In the genomic region with DNA sequence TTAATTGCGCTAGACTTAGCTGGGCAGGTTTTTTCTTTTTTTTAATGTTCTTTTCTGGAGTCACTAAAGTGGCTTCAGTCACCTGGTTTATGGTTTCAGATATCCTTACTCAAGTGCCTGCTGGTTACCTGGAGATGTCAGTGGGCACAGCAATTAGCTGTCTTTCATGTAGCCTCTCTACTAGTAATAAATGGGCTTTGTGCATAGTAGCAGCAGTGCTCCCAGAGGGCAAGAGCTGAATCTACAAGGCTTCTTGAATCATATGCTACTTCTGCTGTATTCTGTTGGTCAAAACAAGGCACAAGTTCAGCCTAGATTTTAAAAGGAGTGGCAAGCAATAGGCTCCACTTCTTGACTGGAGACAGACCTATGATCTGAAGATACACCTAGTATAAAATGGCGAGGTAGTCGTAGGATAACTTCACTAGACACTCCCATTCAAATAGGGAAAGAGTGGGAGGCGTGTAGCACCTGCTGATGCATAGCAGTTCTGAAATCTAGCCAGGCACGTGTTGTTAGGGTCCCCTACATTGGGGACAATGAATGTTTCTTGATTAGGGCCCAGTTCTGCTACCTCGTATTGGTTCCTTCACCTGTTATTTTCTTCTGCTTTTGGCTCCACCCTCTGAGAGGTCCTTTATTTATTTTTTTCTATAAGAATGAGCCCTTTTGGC, we compare ENCODE assay signal across 13 cellular contexts. TPM values are rescaled to one million over a fixed set of nuclear protein-coding genes. Genes with fewer than 3 reads are reported as not detected.
DNase-seq lines count a peak whose midpoint lies in the region; ATAC-seq and TF ChIP-seq lines count a peak whose summit lies in the region.
"Had no signal": no experiment of that assay in that cellular context is flagged by ENCODE, and none has a peak within 500 bp of the region (broad histone marks: within the 10 kb centered on the region; RNA-seq: fewer than 3 reads in every experiment).

No MANE protein-coding gene starts in this region.

- H3K4me1 ChIP-seq in gastrocnemius medialis = peaks cover 6 to 9% of the 10 kb centered on the region in 2 donors

- TF ChIP-seq CTCF in gastrocnemius medialis (IDR thresholded peaks at IDR 0.05 in 4 of 5, conservative IDR thresholded peaks at IDR 0.05 in 1 of 5) = no peak

- no peak overlapping the region for H3K4me3 ChIP-seq in gastrocnemius medialis
- no peak overlapping the region for H3K4me3 ChIP-seq in MG63
- H3K4me3 ChIP-seq: upper lobe of right lung had no signal

- H3K4me1 Mint-ChIP-seq in activated naive CD8-positive, alpha-beta T cell treated with anti-CD3 and anti-CD28 coated beads, Interleukin-2, amount 50 U/mL, for 24 hours = peaks cover 36% of the 10 kb centered on the region
- peaks cover 38% of the 10 kb centered on the region for H3K4me1 Mint-ChIP-seq in activated naive CD8-positive, alpha-beta T cell treated with anti-CD3 and anti-CD28 coated beads for 36 hours
- peaks cover 26 to 39% of the 10 kb centered on the region in 2 donors for H3K4me1 Mint-ChIP-seq in effector memory CD8-positive, alpha-beta T cell (ENCODE audit: low read depth in 2 of 2)

- peak; percentile 68 for ATAC-seq in activated naive CD8-positive, alpha-beta T cell treated with anti-CD3 and anti-CD28 coated beads, Interleukin-2, amount 50 U/mL, for 24 hours
- peak; percentile 71 for ATAC-seq in stimulated activated naive CD8-positive, alpha-beta T cell treated with anti-CD3 and anti-CD28 coated beads, Interleukin-15, Interleukin-2, amounts not matched to agents 100 U/mL and 50 U/mL, for 24 hours
- ATAC-seq in gastrocnemius medialis = no peak
- no peak for ATAC-seq in effector memory CD8-positive, alpha-beta T cell (replicated peaks)
- ATAC-seq: upper lobe of right lung had no signal

- H3K36me3 ChIP-seq in gastrocnemius medialis (no peaks in the 10 kb centered on the region), MG63 (no peaks in the 10 kb centered on the region)
- H3K36me3 ChIP-seq: upper lobe of right lung had no signal

- H3K4me3 Mint-ChIP-seq in activated naive CD8-positive, alpha-beta T cell treated with anti-CD3 and anti-CD28 coated beads, Interleukin-2, amount 50 U/mL, for 24 hours = no peak overlapping the region
- H3K4me3 Mint-ChIP-seq in activated naive CD8-positive, alpha-beta T cell treated with anti-CD3 and anti-CD28 coated beads for 36 hours = no peak overlapping the region
- H3K4me3 Mint-ChIP-seq in effector memory CD8-positive, alpha-beta T cell = no peak overlapping the region
- H3K4me3 Mint-ChIP-seq: CD4-positive, alpha-beta T cell had no signal

- no peaks in the 10 kb centered on the region for H3K27me3 ChIP-seq in gastrocnemius medialis
- no peaks in the 10 kb centered on the region for H3K27me3 ChIP-seq in MG63
- H3K27me3 ChIP-seq: upper lobe of right lung had no signal

- in situ Hi-C loops in gastrocnemius medialis (cut with MboI; ENCODE audit: low sequenced_read_pairs in 4 of 4) = no loop called here

- DNase-seq in activated naive CD8-positive, alpha-beta T cell treated with anti-CD3 and anti-CD28 coated beads, Interleukin-2, amount 50 U/mL, for 24 hours = no peak
- no peak for DNase-seq in activated naive CD8-positive, alpha-beta T cell treated with anti-CD3 and anti-CD28 coated beads for 36 hours
- peak; percentile 53 for DNase-seq in NCI-H1105 (lab: John Stamatoyannopoulos, UW)
- peak; percentile 22 for DNase-seq in SW480 (ENCODE audit: low spot score)
- no peak for DNase-seq in stimulated activated naive CD8-positive, alpha-beta T cell treated with anti-CD3 and anti-CD28 coated beads, Interleukin-15, Interleukin-2, amounts not matched to agents 100 U/mL and 50 U/mL, for 24 hours
- no peak for DNase-seq in gastrocnemius medialis
- DNase-seq in effector memory CD8-positive, alpha-beta T cell = no peak
- DNase-seq in MG63 = no peak
- DNase-seq: activated effector memory CD4-positive, alpha-beta T cell treated with Interleukin-2 at 50 U/mL for 16 hours; CD4-positive, alpha-beta T cell; effector CD4-positive, alpha-beta T cell; KG1; upper lobe of right lung had no signal

- H3K36me3 Mint-ChIP-seq in activated naive CD8-positive, alpha-beta T cell treated with anti-CD3 and anti-CD28 coated beads, Interleukin-2, amount 50 U/mL, for 24 hours (ENCODE audit: low read depth) = no peaks in the 10 kb centered on the region
- H3K36me3 Mint-ChIP-seq in activated naive CD8-positive, alpha-beta T cell treated with anti-CD3 and anti-CD28 coated beads for 36 hours = peaks cover 6% of the 10 kb centered on the region
- H3K36me3 Mint-ChIP-seq in effector memory CD8-positive, alpha-beta T cell (ENCODE audit: insufficient read depth) = peaks cover 4% of the 10 kb centered on the region

- TF ChIP-seq POLR2A in gastrocnemius medialis (IDR thresholded peaks at IDR 0.05) = no peak

- H3K27ac ChIP-seq in gastrocnemius medialis = no peak overlapping the region
- H3K27ac ChIP-seq: upper lobe of right lung had no signal

- H3K9me3 Mint-ChIP-seq in activated naive CD8-positive, alpha-beta T cell treated with anti-CD3 and anti-CD28 coated beads, Interleukin-2, amount 50 U/mL, for 24 hours = no peaks in the 10 kb centered on the region
- H3K9me3 Mint-ChIP-seq in activated naive CD8-positive, alpha-beta T cell treated with anti-CD3 and anti-CD28 coated beads for 36 hours = no peaks in the 10 kb centered on the region
- H3K9me3 Mint-ChIP-seq in effector memory CD8-positive, alpha-beta T cell = no peaks in the 10 kb centered on the region
- H3K9me3 Mint-ChIP-seq: CD4-positive, alpha-beta T cell had no signal

- H3K27me3 Mint-ChIP-seq in activated naive CD8-positive, alpha-beta T cell treated with anti-CD3 and anti-CD28 coated beads, Interleukin-2, amount 50 U/mL, for 24 hours = no peaks in the 10 kb centered on the region
- H3K27me3 Mint-ChIP-seq in activated naive CD8-positive, alpha-beta T cell treated with anti-CD3 and anti-CD28 coated beads for 36 hours = no peaks in the 10 kb centered on the region
- no peaks in the 10 kb centered on the region for H3K27me3 Mint-ChIP-seq in effector memory CD8-positive, alpha-beta T cell
- H3K27me3 Mint-ChIP-seq: CD4-positive, alpha-beta T cell had no signal

- intact Hi-C loops in gastrocnemius medialis (cut with DNase I; ENCODE audit: low total_unique reads) = loop anchor here (10.0 kb wide), 1 partner anchor 617 kb away; a partner anchor contains a TSS

- H3K27ac Mint-ChIP-seq in activated naive CD8-positive, alpha-beta T cell treated with anti-CD3 and anti-CD28 coated beads, Interleukin-2, amount 50 U/mL, for 24 hours = no peak overlapping the region
- no peak overlapping the region for H3K27ac Mint-ChIP-seq in activated naive CD8-positive, alpha-beta T cell treated with anti-CD3 and anti-CD28 coated beads for 36 hours
- H3K27ac Mint-ChIP-seq in effector memory CD8-positive, alpha-beta T cell = no peak overlapping the region
- H3K27ac Mint-ChIP-seq: CD4-positive, alpha-beta T cell had no signal

- no peaks in the 10 kb centered on the region for H3K9me3 ChIP-seq in gastrocnemius medialis
- H3K9me3 ChIP-seq in MG63 = no peaks in the 10 kb centered on the region
- H3K9me3 ChIP-seq: upper lobe of right lung had no signal

RNA-seq across cellular contexts. Expression of a gene that starts 7.0 kb away (rescaled TPM):
- total RNA-seq in activated naive CD8-positive, alpha-beta T cell treated with anti-CD3 and anti-CD28 coated beads for 36 hours = 10 to 100 TPM; 15.6 to 19.9 TPM
- 10 to 100 TPM; 17.5 to 35.2 (median 22.0) TPM for total RNA-seq in gastrocnemius medialis
- 20.2 and 31.8 TPM in 2 replicates for total RNA-seq in MG63 (2014; rRNA removed; shearing (Covaris generic); ENCODE audit: low replicate concordance)

Comparison
In these comparisons a context has a peak if more than half of its experiments do, and no peak if none do; other contexts are left out.
1. ATAC-seq: peak in activated naive CD8-positive, alpha-beta T cell treated with anti-CD3 and anti-CD28 coated beads, Interleukin-2, amount 50 U/mL, for 24 hours (single experiment) and stimulated activated naive CD8-positive, alpha-beta T cell treated with anti-CD3 and anti-CD28 coated beads, Interleukin-15, Interleukin-2, amounts not matched to agents 100 U/mL and 50 U/mL, for 24 hours (single experiment); none in gastrocnemius medialis (0 of 2) and effector memory CD8-positive, alpha-beta T cell (single experiment).
2. DNase-seq: peak in NCI-H1105 (single experiment) and SW480 (single experiment); none in activated naive CD8-positive, alpha-beta T cell treated with anti-CD3 and anti-CD28 coated beads, Interleukin-2, amount 50 U/mL, for 24 hours (single experiment), activated naive CD8-positive, alpha-beta T cell treated with anti-CD3 and anti-CD28 coated beads for 36 hours (single experiment), stimulated activated naive CD8-positive, alpha-beta T cell treated with anti-CD3 and anti-CD28 coated beads, Interleukin-15, Interleukin-2, amounts not matched to agents 100 U/mL and 50 U/mL, for 24 hours (single experiment), gastrocnemius medialis (0 of 2), effector memory CD8-positive, alpha-beta T cell (0 of 3) and MG63 (single experiment).